In the genomic region with DNA sequence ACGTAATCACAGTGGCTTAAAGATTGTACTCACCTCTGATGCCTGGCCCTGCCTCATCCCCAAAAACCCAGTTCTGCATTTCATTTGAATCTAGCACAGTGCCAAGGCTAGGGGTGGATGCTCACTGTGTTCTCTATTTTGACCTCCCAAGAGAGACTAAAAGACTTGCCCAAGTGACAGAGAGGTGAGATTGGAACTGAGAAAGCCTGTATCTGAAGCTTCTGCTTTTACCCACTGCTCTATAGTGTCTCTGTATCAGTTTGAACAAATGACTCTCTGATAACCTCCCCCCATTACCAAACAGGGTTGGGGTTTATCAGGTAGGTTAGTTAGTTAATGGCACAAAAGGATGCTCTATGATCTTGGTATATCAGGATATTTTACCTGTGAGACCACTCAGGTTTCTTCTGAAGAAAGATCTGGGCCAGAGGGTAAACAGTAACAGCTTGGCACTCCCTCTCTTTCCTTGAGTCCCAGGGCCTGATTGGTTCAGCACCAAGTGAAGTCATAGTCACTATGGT, we compare ENCODE assay signal across 5 cellular contexts. TPM values are rescaled to one million over a fixed set of nuclear protein-coding genes. Genes with fewer than 3 reads are reported as not detected.
"Had no signal": no experiment of that assay in that cellular context is flagged by ENCODE, and none has a peak within 500 bp of the region (broad histone marks: within the 10 kb centered on the region; RNA-seq: fewer than 3 reads in every experiment).

Gene ETDB (minus strand): TSS at position 471 of the 521 bp plus-strand sequence. CDS start 1,265 bp downstream, outside the sequence.

RNA-seq across cellular contexts. Expression of gene ETDB, which starts in this region (rescaled TPM):
- total RNA-seq: GM23338, H1, H9, HT-29, IMR-90 had no signal
- polyA plus RNA-seq: GM23338, H1, IMR-90 had no signal
